ENCODE assay signal across 20 cellular contexts in the genomic region with DNA sequence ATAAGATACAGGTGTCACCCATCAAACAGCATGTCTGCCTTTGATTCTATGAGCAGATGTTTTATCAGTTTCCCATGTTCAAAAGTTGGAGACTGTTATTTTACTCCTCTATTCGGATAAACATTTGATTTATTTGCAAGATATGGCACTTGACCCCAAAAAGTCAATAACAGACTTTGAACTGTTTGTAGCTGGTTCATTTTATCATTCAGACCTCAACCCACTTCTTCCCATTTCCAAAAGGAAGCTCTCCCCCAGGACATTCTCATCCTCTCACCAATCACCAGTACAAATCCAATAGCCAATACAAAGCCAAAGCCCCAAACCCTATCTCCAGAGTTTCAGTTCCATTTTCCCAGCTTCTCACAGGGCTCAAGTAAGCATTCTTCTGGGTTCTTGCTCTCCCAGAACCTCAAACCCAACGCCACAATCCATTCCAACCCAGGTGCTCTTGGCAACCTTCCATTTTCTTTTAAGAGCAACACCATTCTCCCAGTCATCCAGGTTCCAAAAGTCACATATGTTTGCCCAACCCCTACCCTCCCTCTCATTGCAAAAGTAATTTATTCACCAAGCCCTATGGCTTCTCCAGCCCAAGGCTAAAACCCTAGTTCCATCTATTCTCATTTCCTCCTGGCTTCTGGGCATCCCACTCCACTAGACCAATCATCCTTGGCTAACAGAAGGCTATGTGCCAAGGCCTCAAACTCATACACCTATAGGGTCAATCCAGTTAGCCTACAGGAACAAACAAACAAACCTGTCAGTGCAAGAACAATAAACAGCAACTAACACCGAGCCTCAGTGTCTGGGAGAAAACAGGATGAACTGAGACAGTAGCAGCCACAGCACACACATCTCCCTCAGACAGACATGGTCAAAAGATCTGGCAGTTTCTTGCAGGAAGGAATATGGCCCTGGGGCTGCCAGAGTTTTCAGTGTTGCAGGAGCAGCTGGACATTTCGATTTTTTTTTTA. TPM values are rescaled to one million over a fixed set of nuclear protein-coding genes. Genes with fewer than 3 reads are reported as not detected.
DNase-seq lines count a peak whose midpoint lies in the region; ATAC-seq and TF ChIP-seq lines count a peak whose summit lies in the region.
"Had no signal": no experiment of that assay in that cellular context is flagged by ENCODE, and none has a peak within 500 bp of the region (broad histone marks: within the 10 kb centered on the region; RNA-seq: fewer than 3 reads in every experiment).

No MANE protein-coding gene starts in this region.

- H3K36me3 Mint-ChIP-seq in Calu3 (ENCODE audit: insufficient read depth, unreplicated experiment): peaks cover 23% of the 10 kb centered on the region
- peaks cover 39% of the 10 kb centered on the region for H3K36me3 Mint-ChIP-seq in activated T-helper 2 cell treated with anti-CD3 and anti-CD28 coated beads, Interferon-gamma antibody, Interleukin-2, Interleukin-4, amounts not matched to agents 10 μg/mL and 5 μg/mL and 100 μg/mL, durations not matched to agents 14 hours and 24 hours and 36 hours (ENCODE audit: low read depth)

- DNase-seq in SK-N-SH (no peak), Calu3 (no peak), lower lobe of right lung (no peak), erythroblast (lab: John Stamatoyannopoulos, UW) (no peak)
- DNase-seq in activated T-helper 2 cell treated with anti-CD3 and anti-CD28 coated beads, Interferon-gamma antibody, Interleukin-2, Interleukin-4, amounts not matched to agents 10 μg/mL and 5 μg/mL and 100 μg/mL, durations not matched to agents 14 hours and 24 hours and 36 hours (ENCODE audit: low spot score): no peak
- DNase-seq: activated CD8-positive, alpha-beta T cell treated with anti-CD3 and anti-CD28 coated beads for 36 hours; activated T-cell treated with anti-CD3 and anti-CD28 coated beads, Interleukin-2, amount 50 U/mL, for 48 hours; heart left ventricle; HFFc6; KBM-7; left ventricle myocardium inferior; NCI-H1694 treated with DMSO at 0.1 percent for 48 hours; NCI-H2227 treated with DMSO at 0.1 percent for 48 hours; PC-9; T-helper 17 cell had no signal

- CTCF ChIA-PET in SK-N-SH (lab: Yijun Ruan, JAX): no interaction called here
- CTCF ChIA-PET in Calu3 (lab: Charles Lee): interaction anchor here (0.6 kb wide), 1 partner anchor 12 kb away, joined by 3 read pairs; no protein-coding TSS in a partner anchor

- H3K4me3 Mint-ChIP-seq in Calu3 (ENCODE audit: low read depth, unreplicated experiment): peak overlapping the region; percentile 5
- H3K4me3 Mint-ChIP-seq in activated T-helper 2 cell treated with anti-CD3 and anti-CD28 coated beads, Interferon-gamma antibody, Interleukin-2, Interleukin-4, amounts not matched to agents 10 μg/mL and 5 μg/mL and 100 μg/mL, durations not matched to agents 14 hours and 24 hours and 36 hours (ENCODE audit: low read depth): no peak overlapping the region
- H3K4me3 Mint-ChIP-seq: activated CD8-positive, alpha-beta T cell treated with anti-CD3 and anti-CD28 coated beads for 36 hours; HFFc6; T-helper 17 cell had no signal

- no peak for TF ChIP-seq CTCF in SK-N-SH (IDR thresholded peaks at IDR 0.05)
- TF ChIP-seq CTCF in Calu3 (IDR thresholded peaks at IDR 0.05; ENCODE audit: unreplicated experiment): no peak
- TF ChIP-seq CTCF in lower lobe of right lung (IDR thresholded peaks at IDR 0.05): no peak

- H3K4me2 ChIP-seq in SK-N-SH: 0 out of 2 replicates have a peak overlapping the region, but pooled peaks have one; percentile 7
- H3K4me2 ChIP-seq: PC-9 had no signal

- no peak overlapping the region for H3K9ac ChIP-seq in SK-N-SH

- H3K27me3 ChIP-seq in SK-N-SH (ENCODE audit: insufficient read depth): no peaks in the 10 kb centered on the region
- no peaks in the 10 kb centered on the region for H3K27me3 ChIP-seq in lower lobe of right lung (ENCODE audit: low read depth)
- H3K27me3 ChIP-seq: heart left ventricle, vagina had no signal

- no peaks in the 10 kb centered on the region for H3K27me3 Mint-ChIP-seq in Calu3 (ENCODE audit: unreplicated experiment)
- no peaks in the 10 kb centered on the region for H3K27me3 Mint-ChIP-seq in activated T-helper 2 cell treated with anti-CD3 and anti-CD28 coated beads, Interferon-gamma antibody, Interleukin-2, Interleukin-4, amounts not matched to agents 10 μg/mL and 5 μg/mL and 100 μg/mL, durations not matched to agents 14 hours and 24 hours and 36 hours (ENCODE audit: low read depth)
- H3K27me3 Mint-ChIP-seq: activated CD8-positive, alpha-beta T cell treated with anti-CD3 and anti-CD28 coated beads for 36 hours; T-helper 17 cell had no signal

- peaks cover 74% of the 10 kb centered on the region for H3K4me1 Mint-ChIP-seq in Calu3 (ENCODE audit: low read depth, unreplicated experiment)
- H3K4me1 Mint-ChIP-seq in activated T-helper 2 cell treated with anti-CD3 and anti-CD28 coated beads, Interferon-gamma antibody, Interleukin-2, Interleukin-4, amounts not matched to agents 10 μg/mL and 5 μg/mL and 100 μg/mL, durations not matched to agents 14 hours and 24 hours and 36 hours (ENCODE audit: low read depth): peaks cover 48% of the 10 kb centered on the region

- WGBS in SK-N-SH (ENCODE audit: low lambda C conversion rate): 69% methylated on average over 4 of the region's 4 CpGs

- POLR2A ChIA-PET in SK-N-SH (lab: Yijun Ruan, JAX): no interaction called here

- peaks cover 7 to 11% of the 10 kb centered on the region in 2 experiments; a peak in 2 of 4 replicates for H3K4me1 ChIP-seq in SK-N-SH (ENCODE audit: control insufficient read depth in 1 of 2, insufficient read depth in 2 of 2, low read depth in 1 of 2, low read length in 1 of 2)
- H3K4me1 ChIP-seq in lower lobe of right lung: peaks cover 41% of the 10 kb centered on the region

- no peak for TF ChIP-seq RAD21 in SK-N-SH (IDR thresholded peaks at IDR 0.05; ENCODE audit: low read length)

- H2AFZ ChIP-seq in SK-N-SH (ENCODE audit: low read depth): no peak overlapping the region
- H2AFZ ChIP-seq: PC-9 had no signal

- TF ChIP-seq POLR2A in erythroblast (IDR thresholded peaks at IDR 0.05; ENCODE audit: low read length): no peak

- H4K20me1 ChIP-seq in SK-N-SH (ENCODE audit: insufficient read depth): peaks cover 43% of the 10 kb centered on the region

- H3K4me3 ChIP-seq in SK-N-SH (ENCODE audit: low read depth in 2 of 2, low read length in 1 of 2): no peak overlapping the region
- no peak overlapping the region for H3K4me3 ChIP-seq in lower lobe of right lung
- H3K4me3 ChIP-seq: coronary artery, heart left ventricle, left ventricle myocardium inferior, PC-9, vagina had no signal

- no peaks in the 10 kb centered on the region for H3K9me3 Mint-ChIP-seq in Calu3 (ENCODE audit: low read depth, unreplicated experiment)
- H3K9me3 Mint-ChIP-seq in activated T-helper 2 cell treated with anti-CD3 and anti-CD28 coated beads, Interferon-gamma antibody, Interleukin-2, Interleukin-4, amounts not matched to agents 10 μg/mL and 5 μg/mL and 100 μg/mL, durations not matched to agents 14 hours and 24 hours and 36 hours: no peaks in the 10 kb centered on the region
- H3K9me3 Mint-ChIP-seq: activated CD8-positive, alpha-beta T cell treated with anti-CD3 and anti-CD28 coated beads for 36 hours; HFFc6 had no signal

- H3K9me2 ChIP-seq in SK-N-SH: no peaks in the 10 kb centered on the region

- H3K9me3 ChIP-seq in SK-N-SH (no peaks in the 10 kb centered on the region), lower lobe of right lung (no peaks in the 10 kb centered on the region)
- H3K9me3 ChIP-seq: heart left ventricle, left ventricle myocardium inferior, vagina had no signal

- BruUV-seq in Calu3 (replicated peaks; lab: Mats Ljungman, UMichigan): no TSS peak

- TF ChIP-seq EP300 in SK-N-SH (IDR thresholded peaks at IDR 0.05; ENCODE audit: borderline replicate concordance in 1 of 2, low read depth in 1 of 2, low read length in 1 of 2): no peak

- intact Hi-C loops in Calu3 (cut with micrococcal nuclease; ENCODE audit: unreplicated experiment): no loop called here
- intact Hi-C loops in activated T-helper 2 cell treated with anti-CD3 and anti-CD28 coated beads, Interferon-gamma antibody, Interleukin-2, Interleukin-4, amounts not matched to agents 10 μg/mL and 5 μg/mL and 100 μg/mL, durations not matched to agents 14 hours and 24 hours and 36 hours (cut with micrococcal nuclease): no loop called here
- intact Hi-C loops in lower lobe of right lung (cut with DNase I): no loop called here

- H3K27ac Mint-ChIP-seq in Calu3 (ENCODE audit: unreplicated experiment): peak overlapping the region; percentile 2
- peak overlapping the region; percentile 18 for H3K27ac Mint-ChIP-seq in activated T-helper 2 cell treated with anti-CD3 and anti-CD28 coated beads, Interferon-gamma antibody, Interleukin-2, Interleukin-4, amounts not matched to agents 10 μg/mL and 5 μg/mL and 100 μg/mL, durations not matched to agents 14 hours and 24 hours and 36 hours
- H3K27ac Mint-ChIP-seq: activated CD8-positive, alpha-beta T cell treated with anti-CD3 and anti-CD28 coated beads for 36 hours; T-helper 17 cell had no signal

- peak overlapping the region; percentile 13 to 33; a peak in 1 of 4 replicates for H3K27ac ChIP-seq in SK-N-SH (ENCODE audit: low read depth in 2 of 2, low read length in 1 of 2)
- peak overlapping the region; percentile 4 for H3K27ac ChIP-seq in lower lobe of right lung
- H3K27ac ChIP-seq: coronary artery, heart left ventricle, left ventricle myocardium inferior, PC-9, vagina had no signal

- H3F3A ChIP-seq in SK-N-SH (replicated peaks; ENCODE audit: insufficient read depth): no peaks in the 10 kb centered on the region

- ATAC-seq in SK-N-SH treated with all-trans-retinoic acid at 6 μM for 48 hours (no peak), lower lobe of right lung (no peak), GM21528 (IDR thresholded peaks at IDR 0.05; ENCODE audit: low FRiP score, unreplicated experiment) (no peak), HG02884 (IDR thresholded peaks at IDR 0.05; ENCODE audit: unreplicated experiment) (no peak)
- ATAC-seq: activated CD8-positive, alpha-beta T cell treated with anti-CD3 and anti-CD28 coated beads for 36 hours; T-helper 17 cell had no signal

- H3K36me3 ChIP-seq in SK-N-SH (replicated peaks in 1 of 2; ENCODE audit: control insufficient read depth in 1 of 2, insufficient read depth in 2 of 2, low read length in 1 of 2) (no peaks in the 10 kb centered on the region), lower lobe of right lung (no peaks in the 10 kb centered on the region)
- H3K36me3 ChIP-seq: heart left ventricle, left ventricle myocardium inferior, vagina had no signal

- peaks cover 85% of the 10 kb centered on the region for H3K79me2 ChIP-seq in SK-N-SH (ENCODE audit: insufficient read depth)

TF ChIP-seq in SK-N-SH, 30 proteins besides CTCF, POLR2A, EP300 and RAD21 (continues in another document):
- no peak for TF ChIP-seq SIN3A (IDR thresholded peaks at IDR 0.05; ENCODE audit: borderline replicate concordance, low read depth, low read length)

RNA-seq across cellular contexts. Expression of a gene that starts 9.2 kb away (rescaled TPM):
- polyA plus RNA-seq in SK-N-SH (2012; rRNA removed): 21.0 and 22.4 TPM in 2 replicates
- polyA plus RNA-seq in SK-N-SH (2012; cell fraction: cytosol; rRNA removed): 36.5 and 38.2 TPM in 2 replicates
- 24.4 and 30.1 TPM in 2 replicates for polyA plus RNA-seq in SK-N-SH (2012; cell fraction: nucleus; rRNA removed)
- total RNA-seq in Calu3 (2022) (62.0 and 71.3 TPM in 2 replicates), lower lobe of right lung (35.0 TPM)
- 26.7 and 27.1 TPM in 2 replicates for total RNA-seq in activated T-helper 2 cell treated with anti-CD3 and anti-CD28 coated beads, Interferon-gamma antibody, Interleukin-2, Interleukin-4, amounts not matched to agents 10 μg/mL and 5 μg/mL and 100 μg/mL, durations not matched to agents 14 hours and 24 hours and 36 hours
